In the genomic region with DNA sequence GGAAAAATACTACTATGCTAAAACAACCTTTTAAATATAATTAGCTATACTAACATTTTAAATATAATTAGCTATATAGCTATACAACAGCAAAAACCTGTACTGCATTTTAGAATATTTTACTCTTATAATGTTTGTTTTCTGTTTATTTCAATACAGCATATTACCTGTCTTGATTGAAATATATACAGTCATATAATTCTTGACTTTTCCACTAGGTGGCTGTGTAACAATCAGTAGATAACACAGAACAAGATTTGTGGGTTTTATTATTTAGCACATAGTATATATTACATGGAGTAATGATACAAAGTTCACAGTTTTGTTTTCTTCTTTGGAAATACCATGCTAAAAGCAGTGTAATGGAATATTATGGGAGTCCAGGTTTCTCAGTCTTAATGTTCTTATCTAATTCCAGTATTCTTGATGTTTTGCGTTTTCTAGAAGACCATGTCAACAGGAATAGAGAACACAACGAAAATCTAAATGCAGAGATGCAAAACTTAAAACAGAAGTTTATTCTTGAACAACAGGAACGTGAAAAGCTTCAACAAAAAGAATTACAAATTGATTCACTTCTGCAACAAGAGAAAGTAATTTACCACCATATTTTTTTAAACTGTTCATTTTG, we compare ENCODE assay signal across 9 cellular contexts. TPM values are rescaled to one million over a fixed set of nuclear protein-coding genes. Genes with fewer than 3 reads are reported as not detected.
DNase-seq lines count a peak whose midpoint lies in the region; ATAC-seq and TF ChIP-seq lines count a peak whose summit lies in the region.
"Had no signal": no experiment of that assay in that cellular context is flagged by ENCODE, and none has a peak within 500 bp of the region (broad histone marks: within the 10 kb centered on the region; RNA-seq: fewer than 3 reads in every experiment).

No MANE protein-coding gene starts in this region.

- DNase-seq in cerebellar cortex (ENCODE audit: low spot score) (peak; percentile 15), progenitor cell of endocrine pancreas (ENCODE audit: low spot score, unreplicated experiment) (no peak), NCI-H1048 (lab: John Stamatoyannopoulos, UW) (no peak), nucleus accumbens (lab: John Stamatoyannopoulos, UW) (no peak)

- ATAC-seq in GM18873 (IDR thresholded peaks at IDR 0.05; ENCODE audit: low FRiP score, unreplicated experiment): peak; percentile 75
- ATAC-seq in HG03378 (IDR thresholded peaks at IDR 0.05; ENCODE audit: unreplicated experiment): peak; percentile 94
- no peak for ATAC-seq in HG03039 (IDR thresholded peaks at IDR 0.05; ENCODE audit: unreplicated experiment)
- no peak for ATAC-seq in HG02870 (IDR thresholded peaks at IDR 0.05; ENCODE audit: unreplicated experiment)

- TF ChIP-seq CTCF in progenitor cell of endocrine pancreas (IDR thresholded peaks at IDR 0.05; ENCODE audit: unreplicated experiment): peak; percentile 31

- H3K4me3 Mint-ChIP-seq in progenitor cell of endocrine pancreas (ENCODE audit: low read depth): no peak overlapping the region
- H3K4me3 Mint-ChIP-seq: IgD-negative memory B cell had no signal

- H3K9me3 Mint-ChIP-seq in progenitor cell of endocrine pancreas (ENCODE audit: low read depth): no peaks in the 10 kb centered on the region
- H3K9me3 Mint-ChIP-seq: IgD-negative memory B cell had no signal

- H3K4me1 Mint-ChIP-seq in progenitor cell of endocrine pancreas (ENCODE audit: low read depth): no peaks in the 10 kb centered on the region

- H3K27ac Mint-ChIP-seq in progenitor cell of endocrine pancreas: no peak overlapping the region

- H3K27me3 Mint-ChIP-seq in progenitor cell of endocrine pancreas: no peaks in the 10 kb centered on the region
- H3K27me3 Mint-ChIP-seq: IgD-negative memory B cell had no signal

- H3K36me3 Mint-ChIP-seq in progenitor cell of endocrine pancreas (ENCODE audit: insufficient read depth): peaks cover 14% of the 10 kb centered on the region

RNA-seq across cellular contexts. Expression of gene HMMR, which starts 13.3 kb away (rescaled TPM):
- 13.3 and 15.0 TPM in 2 replicates for total RNA-seq in progenitor cell of endocrine pancreas

RNA-seq across cellular contexts. Expression of gene NUDCD2, which starts 13.8 kb away (rescaled TPM):
- 33.0 and 39.1 TPM in 2 replicates for total RNA-seq in progenitor cell of endocrine pancreas

RNA-seq across cellular contexts. Expression of gene MAT2B, which starts 31.7 kb away (rescaled TPM):
- 64.4 and 66.8 TPM in 2 replicates for total RNA-seq in progenitor cell of endocrine pancreas

RNA-seq across cellular contexts. Expression of gene CCNG1, which starts 36.3 kb away (rescaled TPM):
- total RNA-seq in progenitor cell of endocrine pancreas: 250 and 267 TPM in 2 replicates

Comparison
In these comparisons a context has a peak if more than half of its experiments do, and no peak if none do; other contexts are left out.
1. ATAC-seq: peak in GM18873 (single experiment) and HG03378 (single experiment); none in HG03039 (single experiment) and HG02870 (single experiment).